1 cellular context compared by ENCODE assay signal in the genomic region with DNA sequence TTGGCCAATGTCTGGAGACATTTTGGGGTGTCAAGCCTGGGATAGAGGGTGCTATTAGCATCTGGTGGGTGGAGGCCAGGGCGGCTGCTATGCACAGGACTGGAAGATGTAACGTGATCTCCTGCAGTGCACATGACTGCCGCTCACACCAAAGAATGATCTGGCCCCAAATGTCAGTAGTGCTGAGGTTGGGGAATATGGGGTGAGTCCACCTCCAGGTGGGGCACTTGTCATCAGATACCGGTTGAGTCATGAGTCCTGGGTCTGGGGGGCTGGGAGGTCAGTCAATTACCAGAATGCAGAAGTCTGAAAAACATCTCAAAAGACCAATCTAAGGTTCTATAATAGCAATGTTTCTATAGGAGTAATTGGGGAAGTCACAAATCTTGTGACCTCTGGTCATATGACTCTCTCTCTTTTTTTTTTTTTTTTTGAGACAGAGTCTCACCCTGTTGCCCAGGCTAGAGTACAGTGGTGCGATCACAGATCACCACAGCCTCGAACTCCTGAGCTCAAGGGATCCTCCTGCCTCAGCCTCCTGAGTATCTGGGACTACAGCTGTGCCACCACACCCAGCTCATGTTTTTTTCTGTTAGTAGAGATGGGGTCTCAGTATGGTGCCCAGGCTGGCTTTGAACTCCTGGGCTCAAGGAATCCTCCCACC.
TF ChIP-seq lines count a peak whose summit lies in the region.

No MANE protein-coding gene starts in this region.

TF ChIP-seq in GM23338, 12 proteins besides CTCF, POLR2A, EP300 and RAD21 (continued from another document):
- TF ChIP-seq EZH2phosphoT487 (IDR thresholded peaks at IDR 0.05; ENCODE audit: unreplicated experiment) (no peak), STAT1 (IDR thresholded peaks at IDR 0.05; ENCODE audit: unreplicated experiment) (no peak), EZH2 (IDR thresholded peaks at IDR 0.05; ENCODE audit: low read depth, unreplicated experiment) (no peak)
- TF ChIP-seq, protein P1, sequence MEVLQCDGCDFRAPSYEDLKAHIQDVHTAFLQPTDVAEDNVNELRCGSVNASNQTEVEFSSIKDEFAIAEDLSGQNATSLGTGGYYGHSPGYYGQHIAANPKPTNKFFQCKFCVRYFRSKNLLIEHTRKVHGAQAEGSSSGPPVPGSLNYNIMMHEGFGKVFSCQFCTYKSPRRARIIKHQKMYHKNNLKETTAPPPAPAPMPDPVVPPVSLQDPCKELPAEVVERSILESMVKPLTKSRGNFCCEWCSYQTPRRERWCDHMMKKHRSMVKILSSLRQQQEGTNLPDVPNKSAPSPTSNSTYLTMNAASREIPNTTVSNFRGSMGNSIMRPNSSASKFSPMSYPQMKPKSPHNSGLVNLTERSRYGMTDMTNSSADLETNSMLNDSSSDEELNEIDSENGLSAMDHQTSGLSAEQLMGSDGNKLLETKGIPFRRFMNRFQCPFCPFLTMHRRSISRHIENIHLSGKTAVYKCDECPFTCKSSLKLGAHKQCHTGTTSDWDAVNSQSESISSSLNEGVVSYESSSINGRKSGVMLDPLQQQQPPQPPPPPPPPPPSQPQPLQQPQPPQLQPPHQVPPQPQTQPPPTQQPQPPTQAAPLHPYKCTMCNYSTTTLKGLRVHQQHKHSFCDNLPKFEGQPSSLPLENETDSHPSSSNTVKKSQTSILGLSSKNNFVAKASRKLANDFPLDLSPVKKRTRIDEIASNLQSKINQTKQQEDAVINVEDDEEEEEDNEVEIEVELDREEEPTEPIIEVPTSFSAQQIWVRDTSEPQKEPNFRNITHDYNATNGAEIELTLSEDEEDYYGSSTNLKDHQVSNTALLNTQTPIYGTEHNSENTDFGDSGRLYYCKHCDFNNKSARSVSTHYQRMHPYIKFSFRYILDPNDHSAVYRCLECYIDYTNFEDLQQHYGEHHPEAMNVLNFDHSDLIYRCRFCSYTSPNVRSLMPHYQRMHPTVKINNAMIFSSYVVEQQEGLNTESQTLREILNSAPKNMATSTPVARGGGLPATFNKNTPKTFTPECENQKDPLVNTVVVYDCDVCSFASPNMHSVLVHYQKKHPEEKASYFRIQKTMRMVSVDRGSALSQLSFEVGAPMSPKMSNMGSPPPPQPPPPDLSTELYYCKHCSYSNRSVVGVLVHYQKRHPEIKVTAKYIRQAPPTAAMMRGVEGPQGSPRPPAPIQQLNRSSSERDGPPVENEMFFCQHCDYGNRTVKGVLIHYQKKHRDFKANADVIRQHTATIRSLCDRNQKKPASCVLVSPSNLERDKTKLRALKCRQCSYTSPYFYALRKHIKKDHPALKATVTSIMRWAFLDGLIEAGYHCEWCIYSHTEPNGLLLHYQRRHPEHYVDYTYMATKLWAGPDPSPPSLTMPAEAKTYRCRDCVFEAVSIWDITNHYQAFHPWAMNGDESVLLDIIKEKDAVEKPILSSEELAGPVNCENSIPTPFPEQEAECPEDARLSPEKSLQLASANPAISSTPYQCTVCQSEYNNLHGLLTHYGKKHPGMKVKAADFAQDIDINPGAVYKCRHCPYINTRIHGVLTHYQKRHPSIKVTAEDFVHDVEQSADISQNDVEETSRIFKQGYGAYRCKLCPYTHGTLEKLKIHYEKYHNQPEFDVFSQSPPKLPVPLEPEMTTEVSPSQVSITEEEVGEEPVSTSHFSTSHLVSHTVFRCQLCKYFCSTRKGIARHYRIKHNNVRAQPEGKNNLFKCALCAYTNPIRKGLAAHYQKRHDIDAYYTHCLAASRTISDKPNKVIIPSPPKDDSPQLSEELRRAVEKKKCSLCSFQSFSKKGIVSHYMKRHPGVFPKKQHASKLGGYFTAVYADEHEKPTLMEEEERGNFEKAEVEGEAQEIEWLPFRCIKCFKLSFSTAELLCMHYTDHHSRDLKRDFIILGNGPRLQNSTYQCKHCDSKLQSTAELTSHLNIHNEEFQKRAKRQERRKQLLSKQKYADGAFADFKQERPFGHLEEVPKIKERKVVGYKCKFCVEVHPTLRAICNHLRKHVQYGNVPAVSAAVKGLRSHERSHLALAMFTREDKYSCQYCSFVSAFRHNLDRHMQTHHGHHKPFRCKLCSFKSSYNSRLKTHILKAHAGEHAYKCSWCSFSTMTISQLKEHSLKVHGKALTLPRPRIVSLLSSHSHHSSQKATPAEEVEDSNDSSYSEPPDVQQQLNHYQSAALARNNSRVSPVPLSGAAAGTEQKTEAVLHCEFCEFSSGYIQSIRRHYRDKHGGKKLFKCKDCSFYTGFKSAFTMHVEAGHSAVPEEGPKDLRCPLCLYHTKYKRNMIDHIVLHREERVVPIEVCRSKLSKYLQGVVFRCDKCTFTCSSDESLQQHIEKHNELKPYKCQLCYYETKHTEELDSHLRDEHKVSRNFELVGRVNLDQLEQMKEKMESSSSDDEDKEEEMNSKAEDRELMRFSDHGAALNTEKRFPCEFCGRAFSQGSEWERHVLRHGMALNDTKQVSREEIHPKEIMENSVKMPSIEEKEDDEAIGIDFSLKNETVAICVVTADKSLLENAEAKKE (CRISPR knock-in tag; IDR thresholded peaks at IDR 0.05) = no peak
